Comparison of ENCODE assay signal across 2 cellular contexts in genomic region chr1:43256675-43257570, GRCh38.
A peak's percentile ranks its signal among the peaks of the same experiment; 100 is the strongest.
TF ChIP-seq lines count a peak whose summit lies in the region.

No MANE protein-coding gene starts in this region.

TF ChIP-seq in Ishikawa, 13 proteins besides CTCF, POLR2A, EP300 and RAD21:
- TF ChIP-seq EGR1 (IDR thresholded peaks at IDR 0.05) (no peak), NFIC (IDR thresholded peaks at IDR 0.05) (peak; percentile 32)

TF ChIP-seq in HepG2, 621 proteins besides CTCF, POLR2A, EP300 and RAD21:
- TF ChIP-seq ZNF101 (CRISPR knock-in tag; IDR thresholded peaks at IDR 0.05; ENCODE audit: borderline replicate concordance, low read depth) (no peak), ZNF205 (CRISPR knock-in tag; IDR thresholded peaks at IDR 0.05) (no peak), AGO1 (IDR thresholded peaks at IDR 0.05; ENCODE audit: low read depth, low read length, poor library complexity, severe bottlenecking) (no peak), TOPORS (CRISPR knock-in tag; IDR thresholded peaks at IDR 0.05) (no peak), ZNF33B (CRISPR knock-in tag; IDR thresholded peaks at IDR 0.05) (no peak), NR2F1 (CRISPR knock-in tag; IDR thresholded peaks at IDR 0.05) (no peak), SP2 (CRISPR knock-in tag; IDR thresholded peaks at IDR 0.05) (no peak), ZNF234 (CRISPR knock-in tag; conservative IDR thresholded peaks at IDR 0.05) (no peak)
